ENCODE assay signal across 8 cellular contexts in the genomic region with DNA sequence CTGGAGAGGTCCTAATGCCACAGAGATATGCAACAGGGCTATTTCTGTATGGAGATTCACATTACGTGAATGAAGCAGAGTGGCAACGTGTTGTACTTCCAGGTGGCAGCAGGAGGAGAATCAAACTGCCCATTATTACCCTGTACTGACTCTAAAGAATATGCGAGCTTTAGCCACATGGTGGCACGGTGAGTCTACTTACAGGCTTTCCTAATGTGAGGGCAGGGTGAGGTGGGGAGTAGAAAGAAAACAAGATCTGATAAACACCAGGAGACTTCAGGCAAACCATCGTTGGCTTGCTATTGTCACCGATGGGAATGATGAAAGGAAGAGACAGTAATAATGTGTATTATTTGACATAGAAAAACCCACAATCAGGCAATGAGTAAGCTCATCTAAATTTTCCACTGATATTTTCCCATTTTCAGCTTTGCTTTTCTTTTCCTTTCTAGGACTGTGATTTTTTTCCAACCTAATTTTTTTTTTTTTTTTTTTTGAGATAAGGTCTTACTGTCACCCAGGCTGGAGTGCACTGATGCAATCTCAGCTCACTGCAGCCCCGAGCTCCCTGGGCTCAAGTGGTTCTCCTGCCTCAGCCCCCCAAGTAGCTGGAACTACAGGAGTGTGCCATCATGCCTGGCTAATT.
DNase-seq lines count a peak whose midpoint lies in the region; ATAC-seq, FAIRE-seq and TF ChIP-seq lines count a peak whose summit lies in the region.

No MANE protein-coding gene starts in this region.

- no peaks in the 10 kb centered on the region for H3K79me2 ChIP-seq in mammary epithelial cell (ENCODE audit: insufficient read depth, low read length)

- in situ Hi-C loops in mammary epithelial cell (cut with MboI; ENCODE audit: low sequenced_read_pairs in 2 of 2), result loop anchor here (5.0 to 25.0 kb wide), 3 partner anchors 199 to 344 kb away; partner anchors contain the start of genes CPEB3 (in 2 of the 2) and MARCHF5 (in 2 of the 2)

- no peak overlapping the region for H3K9ac ChIP-seq in mammary epithelial cell (ENCODE audit: insufficient read depth, low read length)

- ATAC-seq in GM18861 (IDR thresholded peaks at IDR 0.05; ENCODE audit: unreplicated experiment), result peak; percentile 93
- ATAC-seq in HG03060 (IDR thresholded peaks at IDR 0.05; ENCODE audit: low read depth, unreplicated experiment), result peak; percentile 71

- peak; percentile 49 for DNase-seq in AG09309 (ENCODE audit: low read depth)
- DNase-seq in NCI-H2107 treated with DMSO at 0.1 percent for 48 hours (lab: John Stamatoyannopoulos, UW; ENCODE audit: unreplicated experiment), result peak; percentile 89
- DNase-seq in UCSD-AML1 (lab: John Stamatoyannopoulos, UW; ENCODE audit: unreplicated experiment), result peak; percentile 42
- DNase-seq in mammary epithelial cell, result peak; percentile 75
- DNase-seq in stimulated activated CD4-positive, alpha-beta T cell treated with anti-CD3 and anti-CD28 coated beads, Interleukin-2, amount 100 ng/mL, for 24 hours, result peak; percentile 46 to 50

- no peaks in the 10 kb centered on the region for H3K36me3 ChIP-seq in mammary epithelial cell (ENCODE audit: insufficient read depth, low read length)

- H3K27ac ChIP-seq in mammary epithelial cell (ENCODE audit: insufficient read depth, low read depth, low read length), result no peak overlapping the region

- CTCF ChIA-PET in mammary epithelial cell (lab: Charles Lee; ENCODE audit: low non-redundant PET), result interaction anchor here (0.6 to 1.0 kb wide), 2 partner anchors 153 to 203 kb away, joined by 6 to 9 read pairs; partner anchors contain the start of genes CPEB3 and MARCHF5

- no peaks in the 10 kb centered on the region for H3K9me3 ChIP-seq in mammary epithelial cell (replicated peaks; ENCODE audit: insufficient read depth, low read length)

- intact Hi-C loops in mammary epithelial cell (cut with micrococcal nuclease), result loop anchor here (1.0 to 10.0 kb wide), 4 partner anchors 152 to 487 kb away; partner anchors contain the start of gene IDE

- no TSS peak for BruUV-seq in mammary epithelial cell (replicated peaks; lab: Mats Ljungman, UMichigan)

- dilution Hi-C loops in mammary epithelial cell (cut with HindIII; ENCODE audit: low sequenced_read_pairs), result loop anchor here (10.0 to 25.0 kb wide), 2 partner anchors 97 to 324 kb away; no protein-coding TSS in a partner anchor

- no peak overlapping the region for H3K4me2 ChIP-seq in mammary epithelial cell (ENCODE audit: insufficient read depth, low read depth, low read length)

- 16% methylated on average over 7 of the region's 7 CpGs for WGBS in mammary epithelial cell (ENCODE audit: low coverage, missing lambda C conversion rate)

- H2AFZ ChIP-seq in mammary epithelial cell (ENCODE audit: low read depth, low read length), result peak overlapping the region; percentile 8

- peak; percentile 97 for FAIRE-seq in islet of Langerhans (lab: Jason Lieb, UNC)

- no peak overlapping the region for H3K4me3 ChIP-seq in AG09309 (ENCODE audit: control insufficient read depth, low read depth, low read length)
- H3K4me3 ChIP-seq in mammary epithelial cell (replicated peaks in 1 of 3; ENCODE audit: insufficient read depth in 1 of 3, low read depth in 2 of 3, low read length in 3 of 3), result no peak overlapping the region

- no peaks in the 10 kb centered on the region for H3K4me1 ChIP-seq in mammary epithelial cell (ENCODE audit: insufficient read depth, low read length)

- H3K27me3 ChIP-seq in mammary epithelial cell (ENCODE audit: insufficient read depth, low read length), result no peaks in the 10 kb centered on the region

- H4K20me1 ChIP-seq in mammary epithelial cell (ENCODE audit: insufficient read depth, low read length), result no peaks in the 10 kb centered on the region

- TF ChIP-seq CTCF in AG09309 (IDR thresholded peaks at IDR 0.05; ENCODE audit: control insufficient read depth, insufficient read depth, low read depth, low read length, missing control alignments) (peak; percentile 78), mammary epithelial cell (conservative IDR thresholded peaks at IDR 0.05 in 1 of 2, IDR thresholded peaks at IDR 0.05 in 1 of 2; ENCODE audit: extremely low read depth in 1 of 2, insufficient read depth in 1 of 2, low read depth in 1 of 2, low read length in 2 of 2) (peak; percentile 89 to 92)
